Comparison of ENCODE assay signal across 8 cellular contexts in the genomic region with DNA sequence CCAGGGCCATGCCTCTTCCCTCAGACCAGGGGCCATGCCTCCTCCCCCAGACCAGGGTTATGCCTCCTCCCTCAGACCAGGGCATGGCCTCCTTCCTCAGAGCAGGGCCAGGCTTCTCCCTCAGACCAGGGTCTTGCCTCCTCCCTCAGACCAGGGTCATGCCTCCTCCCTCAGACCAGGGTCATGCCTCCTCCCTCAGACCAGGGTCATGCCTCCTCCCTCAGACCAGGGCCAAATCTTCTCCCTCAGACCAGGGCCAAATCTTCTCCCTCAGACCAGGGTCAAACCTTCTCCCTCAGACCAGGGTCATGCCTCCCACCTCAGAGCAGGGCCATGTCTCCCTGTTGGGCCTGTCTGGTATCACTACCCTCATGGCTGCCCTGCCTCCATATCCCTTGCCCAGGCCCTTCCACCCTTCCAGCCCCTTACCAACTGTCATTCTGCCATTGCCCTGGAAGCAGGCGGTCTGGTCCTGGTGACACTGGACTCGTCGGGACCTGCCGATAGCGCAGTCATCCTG. TPM values are rescaled to one million over a fixed set of nuclear protein-coding genes. Genes with fewer than 3 reads are reported as not detected.
DNase-seq lines count a peak whose midpoint lies in the region; FAIRE-seq and TF ChIP-seq lines count a peak whose summit lies in the region.

No MANE protein-coding gene starts in this region.

- H3K4me2 ChIP-seq in BLaER1: peak overlapping the region; percentile 88
- H3K4me2 ChIP-seq in endothelial cell of umbilical vein (ENCODE audit: insufficient read depth, low read length): peak overlapping the region; percentile 55

- H4K20me1 ChIP-seq in BLaER1 (no peaks in the 10 kb centered on the region), endothelial cell of umbilical vein (replicated peaks; ENCODE audit: control insufficient read depth, extremely low read depth, insufficient read depth, low read length) (no peaks in the 10 kb centered on the region)

- peak overlapping the region; percentile 22 for H2AFZ ChIP-seq in endothelial cell of umbilical vein (ENCODE audit: low read depth, low read length)

- intact Hi-C loops in endothelial cell of umbilical vein (cut with micrococcal nuclease): no loop called here

- H3K9me1 ChIP-seq in endothelial cell of umbilical vein (replicated peaks; ENCODE audit: control insufficient read depth, extremely low read depth, insufficient read depth, low read length): no peaks in the 10 kb centered on the region

- no peak for FAIRE-seq in endothelial cell of umbilical vein (lab: Jason Lieb, UNC)

- no peak for DNase-seq in Peyer's patch
- no peak for DNase-seq in endothelial cell of umbilical vein (ENCODE audit: low read depth, low spot score)
- no peak for DNase-seq in NCI-H446 treated with DMSO at 0.1 percent for 48 hours (lab: John Stamatoyannopoulos, UW)
- DNase-seq in SJCRH30: no peak
- DNase-seq in stimulated activated CD4-positive, alpha-beta T cell treated with anti-CD3 and anti-CD28 coated beads, Interleukin-4, amount 100 ng/mL, for 4 hours: no peak
- no peak for DNase-seq in cerebellar nuclear complex (lab: John Stamatoyannopoulos, UW)

- no peak overlapping the region for H3K27ac ChIP-seq in BLaER1
- H3K27ac ChIP-seq in Peyer's patch: no peak overlapping the region
- H3K27ac ChIP-seq in endothelial cell of umbilical vein (ENCODE audit: insufficient read depth, low read depth, low read length): no peak overlapping the region
- no peak overlapping the region for H3K27ac ChIP-seq in neutrophil
- no peak overlapping the region for H3K27ac ChIP-seq in SJCRH30

- BruUV-seq in endothelial cell of umbilical vein (replicated peaks; lab: Mats Ljungman, UMichigan): no TSS peak

- dilution Hi-C loops in endothelial cell of umbilical vein (cut with MboI; ENCODE audit: extremely low pct_ligation_motif_present, low sequenced_read_pairs): no loop called here

- H3K9me3 ChIP-seq in BLaER1 (no peaks in the 10 kb centered on the region), Peyer's patch (no peaks in the 10 kb centered on the region), endothelial cell of umbilical vein (replicated peaks; ENCODE audit: control insufficient read depth, insufficient read depth, low read length) (no peaks in the 10 kb centered on the region), neutrophil (no peaks in the 10 kb centered on the region), SJCRH30 (replicated peaks) (no peaks in the 10 kb centered on the region)

- no peaks in the 10 kb centered on the region for H3K79me2 ChIP-seq in endothelial cell of umbilical vein (ENCODE audit: control insufficient read depth, insufficient read depth, low read length)

- H3K27me3 ChIP-seq in BLaER1 (no peaks in the 10 kb centered on the region), Peyer's patch (no peaks in the 10 kb centered on the region), endothelial cell of umbilical vein (ENCODE audit: control insufficient read depth in 2 of 2, insufficient read depth in 2 of 2, low read length in 2 of 2) (peaks cover 4 to 8% of the 10 kb centered on the region in 2 experiments), neutrophil (peaks cover 85% of the 10 kb centered on the region), SJCRH30 (no peaks in the 10 kb centered on the region)

- no peak for TF ChIP-seq CTCF in Peyer's patch (IDR thresholded peaks at IDR 0.05)
- no peak for TF ChIP-seq CTCF in endothelial cell of umbilical vein (IDR thresholded peaks at IDR 0.05; ENCODE audit: extremely low read depth in 1 of 2, insufficient read depth in 1 of 2, low read depth in 1 of 2, low read length in 2 of 2)
- no peak for TF ChIP-seq CTCF in neutrophil (IDR thresholded peaks at IDR 0.05)

- H3K36me3 ChIP-seq in BLaER1 (no peaks in the 10 kb centered on the region), Peyer's patch (no peaks in the 10 kb centered on the region), endothelial cell of umbilical vein (ENCODE audit: control insufficient read depth in 2 of 2, extremely low read depth in 1 of 2, insufficient read depth in 2 of 2, low read length in 2 of 2) (no peaks in the 10 kb centered on the region), neutrophil (no peaks in the 10 kb centered on the region), SJCRH30 (no peaks in the 10 kb centered on the region)

- peaks cover 12% of the 10 kb centered on the region for H3K4me1 ChIP-seq in BLaER1
- H3K4me1 ChIP-seq in Peyer's patch: peaks cover 0 to 13% (median 3%) of the 10 kb centered on the region in 4 donors
- H3K4me1 ChIP-seq in endothelial cell of umbilical vein (ENCODE audit: control insufficient read depth, extremely low read depth, insufficient read depth, low read length): peaks cover 13% of the 10 kb centered on the region
- peaks cover 10 to 12% of the 10 kb centered on the region in 2 experiments for H3K4me1 ChIP-seq in neutrophil (ENCODE audit: control insufficient read depth in 1 of 2, insufficient read depth in 1 of 2, low read depth in 1 of 2, low read length in 1 of 2)
- H3K4me1 ChIP-seq in SJCRH30: no peaks in the 10 kb centered on the region

- CTCF ChIA-PET in endothelial cell of umbilical vein (lab: Charles Lee): interaction anchor here (0.9 to 3.5 kb wide), 2 partner anchors 11 to 13 kb away, joined by 3 to 19 read pairs; no protein-coding TSS in a partner anchor

- H3K4me3 ChIP-seq in BLaER1 (peak overlapping the region; percentile 54), Peyer's patch (peak overlapping the region; percentile 34 to 66 (median 55)), endothelial cell of umbilical vein (replicated peaks in 1 of 3; ENCODE audit: insufficient read depth in 1 of 3, low read depth in 1 of 3, low read length in 3 of 3) (peak overlapping the region in 1 of 3 experiments; percentile 21), neutrophil (ENCODE audit: low read depth in 1 of 2, low read length in 1 of 2) (peak overlapping the region; percentile 42 to 43), SJCRH30 (no peak overlapping the region)

- TF ChIP-seq POLR2A in Peyer's patch (IDR thresholded peaks at IDR 0.05) (no peak), endothelial cell of umbilical vein (IDR thresholded peaks at IDR 0.05; ENCODE audit: low read depth, low read length) (no peak)

- POLR2A ChIA-PET in endothelial cell of umbilical vein (lab: Charles Lee): no interaction called here

- H3K9ac ChIP-seq in BLaER1: no peak overlapping the region
- H3K9ac ChIP-seq in endothelial cell of umbilical vein (replicated peaks; ENCODE audit: extremely low read depth, insufficient read depth, low read length): no peak overlapping the region

TF ChIP-seq in endothelial cell of umbilical vein, 7 proteins besides CTCF, POLR2A, EP300 and RAD21 (continues in another document):
- TF ChIP-seq MYC (IDR thresholded peaks at IDR 0.05; ENCODE audit: low read depth, low read length): no peak
- TF ChIP-seq POLR2AphosphoS5 (IDR thresholded peaks at IDR 0.05; ENCODE audit: insufficient read depth, low read depth, low read length): no peak
- no peak for TF ChIP-seq GATA2 (IDR thresholded peaks at IDR 0.05; ENCODE audit: insufficient read depth, insufficient read length, low read depth, low read length)

RNA-seq across cellular contexts. Expression of gene LYPD5, which starts 4.2 kb away (rescaled TPM):
- total RNA-seq in Peyer's patch (1 to 10 TPM in 1 of 4 donors, under 1 TPM in 1, not detected in 2; 0.27 to 1.7 TPM), endothelial cell of umbilical vein (not detected in 2 replicates)
- 0.11 and 0.28 TPM in 2 replicates for polyA plus RNA-seq in endothelial cell of umbilical vein
- 0.08 and 0.12 TPM in 2 replicates for polyA plus RNA-seq in endothelial cell of umbilical vein (2011; cell fraction: cytosol; rRNA removed)
- 0.29 and 0.34 TPM in 2 replicates for polyA plus RNA-seq in endothelial cell of umbilical vein (2011; cell fraction: nucleus; rRNA removed)
- polyA plus RNA-seq in endothelial cell of umbilical vein (2012): 0.16 and 0.25 TPM in 2 replicates
- not detected in 2 replicates for polyA minus RNA-seq in endothelial cell of umbilical vein
- polyA minus RNA-seq in endothelial cell of umbilical vein (2011; cell fraction: cytosol; rRNA and poly(A)+ RNA removed): not detected
- polyA minus RNA-seq in endothelial cell of umbilical vein (2011; cell fraction: nucleus; rRNA and poly(A)+ RNA removed): not detected in 2 replicates
- 0.06 and 0.35 TPM in 2 replicates for total RNA-seq in SJCRH30 (2014; rRNA removed; shearing (Covaris generic))

RNA-seq across cellular contexts. Expression of gene KCNN4, which starts 17.3 kb away (rescaled TPM):
- 10 to 100 TPM in 3 of 4 donors, 1 to 10 TPM in 1; 5.1 to 54.5 (median 33.1) TPM for total RNA-seq in Peyer's patch
- 0.35 TPM in 1 of 2 replicates, not detected in the other for total RNA-seq in endothelial cell of umbilical vein
- 0.27 and 0.29 TPM in 2 replicates for polyA plus RNA-seq in endothelial cell of umbilical vein
- polyA plus RNA-seq in endothelial cell of umbilical vein (2011; cell fraction: cytosol; rRNA removed): 0.14 and 0.16 TPM in 2 replicates
- polyA plus RNA-seq in endothelial cell of umbilical vein (2011; cell fraction: nucleus; rRNA removed): 0.22 and 0.76 TPM in 2 replicates
- 0.26 TPM in 1 of 2 replicates, not detected in the other for polyA plus RNA-seq in endothelial cell of umbilical vein (2012)
- polyA minus RNA-seq in endothelial cell of umbilical vein: 0.41 and 0.42 TPM in 2 replicates
- polyA minus RNA-seq in endothelial cell of umbilical vein (2011; cell fraction: cytosol; rRNA and poly(A)+ RNA removed): 26.3 TPM
- polyA minus RNA-seq in endothelial cell of umbilical vein (2011; cell fraction: nucleus; rRNA and poly(A)+ RNA removed): not detected in 2 replicates
- total RNA-seq in SJCRH30 (2014; rRNA removed; shearing (Covaris generic)): 0.38 and 0.63 TPM in 2 replicates

RNA-seq across cellular contexts. Expression of gene ZNF283, which starts 29.0 kb away (rescaled TPM):
- total RNA-seq in Peyer's patch (10 to 100 TPM in 2 of 4 donors, 1 to 10 TPM in 2; 5.4 to 22.1 (median 11.8) TPM), endothelial cell of umbilical vein (6.0 and 10.7 TPM in 2 replicates)
- polyA plus RNA-seq in endothelial cell of umbilical vein: 1.4 and 1.9 TPM in 2 replicates
- polyA plus RNA-seq in endothelial cell of umbilical vein (2011; cell fraction: cytosol; rRNA removed): 1.7 TPM in 2 replicates
- 6.5 and 6.9 TPM in 2 replicates for polyA plus RNA-seq in endothelial cell of umbilical vein (2011; cell fraction: nucleus; rRNA removed)
- polyA plus RNA-seq in endothelial cell of umbilical vein (2012): 4.0 and 5.0 TPM in 2 replicates
- 4.7 and 5.4 TPM in 2 replicates for polyA minus RNA-seq in endothelial cell of umbilical vein
- 4.4 TPM for polyA minus RNA-seq in endothelial cell of umbilical vein (2011; cell fraction: cytosol; rRNA and poly(A)+ RNA removed)
- 7.6 and 12.2 TPM in 2 replicates for polyA minus RNA-seq in endothelial cell of umbilical vein (2011; cell fraction: nucleus; rRNA and poly(A)+ RNA removed)
- 9.7 and 15.0 TPM in 2 replicates for total RNA-seq in SJCRH30 (2014; rRNA removed; shearing (Covaris generic))

RNA-seq across cellular contexts. Expression of gene SMG9, which starts 43.3 kb away (rescaled TPM):
- total RNA-seq in Peyer's patch (10 to 100 TPM; 25.0 to 56.1 (median 40.8) TPM), endothelial cell of umbilical vein (45.0 and 53.3 TPM in 2 replicates)
- 25.5 and 26.4 TPM in 2 replicates for polyA plus RNA-seq in endothelial cell of umbilical vein
- 14.2 and 18.4 TPM in 2 replicates for polyA plus RNA-seq in endothelial cell of umbilical vein (2011; cell fraction: cytosol; rRNA removed)
- 57.7 and 62.5 TPM in 2 replicates for polyA plus RNA-seq in endothelial cell of umbilical vein (2011; cell fraction: nucleus; rRNA removed)
- polyA plus RNA-seq in endothelial cell of umbilical vein (2012): 23.0 and 31.6 TPM in 2 replicates
- 14.6 and 23.5 TPM in 2 replicates for polyA minus RNA-seq in endothelial cell of umbilical vein
- polyA minus RNA-seq in endothelial cell of umbilical vein (2011; cell fraction: cytosol; rRNA and poly(A)+ RNA removed): 14.7 TPM
- 21.9 and 27.0 TPM in 2 replicates for polyA minus RNA-seq in endothelial cell of umbilical vein (2011; cell fraction: nucleus; rRNA and poly(A)+ RNA removed)
- 22.5 and 25.7 TPM in 2 replicates for total RNA-seq in SJCRH30 (2014; rRNA removed; shearing (Covaris generic))
